Comparison of ENCODE assay signal across 15 cellular contexts in the genomic region with DNA sequence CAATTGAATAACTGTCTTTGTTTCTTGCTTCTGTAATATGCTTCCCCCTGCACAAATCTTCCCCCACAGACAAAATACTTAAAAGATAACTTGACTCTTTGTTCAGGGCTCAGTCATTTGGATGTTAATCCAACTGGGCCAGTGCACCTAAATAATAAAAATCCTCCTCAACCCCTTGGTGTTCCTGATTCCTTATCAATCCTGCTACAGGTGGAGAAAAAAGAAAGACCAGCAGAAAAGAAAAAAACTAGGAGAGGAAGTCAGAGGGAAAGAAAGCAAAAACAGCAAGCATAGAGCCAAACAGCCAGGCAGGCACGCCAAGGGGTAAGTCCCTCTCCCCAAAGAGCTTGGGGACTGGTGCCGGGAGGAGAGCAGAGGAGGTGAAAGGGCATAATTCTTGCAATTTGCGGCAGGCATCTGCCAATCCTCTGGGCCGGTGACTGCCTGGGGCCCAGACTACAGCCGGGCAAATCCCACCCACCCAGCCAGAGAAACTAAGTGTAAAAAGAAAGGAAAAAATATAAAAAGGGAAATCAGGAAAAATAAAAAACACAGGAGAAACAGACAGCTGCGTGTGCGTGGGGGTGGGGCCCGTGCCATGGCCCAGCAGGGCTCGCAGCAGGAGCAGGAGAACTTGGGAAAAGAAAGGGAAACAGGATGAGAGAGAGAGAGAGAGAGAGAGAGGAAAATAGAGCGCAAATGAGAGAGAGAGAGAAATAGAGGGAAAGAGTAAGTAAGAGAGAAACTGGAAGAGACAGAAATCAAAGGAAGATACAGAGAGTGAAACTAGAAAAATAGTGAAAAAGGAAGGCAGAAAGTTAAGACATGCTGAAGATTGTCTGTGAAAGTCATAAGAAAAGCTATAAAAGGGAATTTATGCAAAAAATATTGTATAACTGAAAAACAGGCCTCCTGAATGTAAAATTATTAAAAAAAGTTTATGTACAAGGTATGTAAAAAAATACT. TPM values are rescaled to one million over a fixed set of nuclear protein-coding genes. Genes with fewer than 3 reads are reported as not detected.
A peak's percentile ranks its signal among the peaks of the same experiment; 100 is the strongest.
DNase-seq lines count a peak whose midpoint lies in the region; ATAC-seq lines count a peak whose summit lies in the region.
"Had no signal": no experiment of that assay in that cellular context is flagged by ENCODE, and none has a peak within 500 bp of the region (broad histone marks: within the 10 kb centered on the region; RNA-seq: fewer than 3 reads in every experiment).

No MANE protein-coding gene starts in this region.

- H3K27ac ChIP-seq in caudate nucleus (ENCODE audit: low read depth, low read length) (peak overlapping the region; percentile 91), temporal lobe (ENCODE audit: low read depth, low read length) (peak overlapping the region; percentile 79)
- H3K27ac ChIP-seq: A549, SJSA1 had no signal

- ATAC-seq in naive thymus-derived CD8-positive, alpha-beta T cell, result no peak
- ATAC-seq: A549 had no signal

- H3K27ac Mint-ChIP-seq in naive thymus-derived CD8-positive, alpha-beta T cell, result peak overlapping the region in 3 of 10 donors; percentile 89 to 97 (median 97)

- peaks cover 21 to 60% (median 45%) of the 10 kb centered on the region in 3 donors for H3K36me3 Mint-ChIP-seq in naive thymus-derived CD8-positive, alpha-beta T cell

- peaks cover 39 to 55% (median 47%) of the 10 kb centered on the region in 4 donors for H3K4me1 Mint-ChIP-seq in naive thymus-derived CD8-positive, alpha-beta T cell

- POLR2A ChIA-PET in naive thymus-derived CD8-positive, alpha-beta T cell (lab: Charles Lee), result interaction anchor here (0.5 to 5.2 kb wide), 6 partner anchors 8 to 242 kb away, joined by 3 to 57 read pairs (median 20); no protein-coding TSS in a partner anchor

- H3K4me3 Mint-ChIP-seq in naive thymus-derived CD8-positive, alpha-beta T cell, result peak overlapping the region; percentile 10 to 86 (median 76)

- H3K9me3 Mint-ChIP-seq in naive thymus-derived CD8-positive, alpha-beta T cell, result peaks cover 0 to 11% (median 0%) of the 10 kb centered on the region in 9 donors

- no peaks in the 10 kb centered on the region for H3K27me3 Mint-ChIP-seq in naive thymus-derived CD8-positive, alpha-beta T cell

- DNase-seq in activated CD8-positive, alpha-beta memory T cell treated with anti-CD3 and anti-CD28 coated beads, Interleukin-2, amount 50 U/mL, for 48 hours, result peak; percentile 52
- no peak for DNase-seq in activated CD8-positive, alpha-beta memory T cell treated with anti-CD3 and anti-CD28 coated beads for 24 hours
- DNase-seq in caudate nucleus (lab: John Stamatoyannopoulos, UW) (peak in 3 of 61 donors; percentile 25 to 44 (median 30)), islet precursor cell (no peak), foreskin melanocyte (no peak)
- DNase-seq in naive thymus-derived CD8-positive, alpha-beta T cell, result no peak
- no peak for DNase-seq in central memory CD4-positive, alpha-beta T cell
- DNase-seq: NCI-H2081, NCI-H774, stomach had no signal

RNA-seq across cellular contexts. Expression of gene KLRK1, which starts 21.4 kb away (rescaled TPM):
- 100 to 1,000 TPM; 792 to 865 TPM for total RNA-seq in naive thymus-derived CD8-positive, alpha-beta T cell
- polyA plus RNA-seq in naive thymus-derived CD8-positive, alpha-beta T cell, result 100 to 1,000 TPM; 525 to 619 (median 611) TPM
- 0.25 TPM for total RNA-seq in temporal lobe
- total RNA-seq: dermis microvascular lymphatic vessel endothelial cell, HT1080, SJSA1 had no signal
- polyA plus RNA-seq: A549 had no signal

RNA-seq across cellular contexts. Expression of gene KLRC4, which starts 41.1 kb away (rescaled TPM):
- 10 to 100 TPM; 55.4 to 57.6 TPM for total RNA-seq in naive thymus-derived CD8-positive, alpha-beta T cell
- 10 to 100 TPM in 2 of 3 donors, 1 to 10 TPM in 1; 1.3 to 31.8 (median 13.6) TPM for polyA plus RNA-seq in naive thymus-derived CD8-positive, alpha-beta T cell
- 0.25 TPM for total RNA-seq in temporal lobe
- total RNA-seq: dermis microvascular lymphatic vessel endothelial cell, HT1080, SJSA1 had no signal
- polyA plus RNA-seq: A549 had no signal

RNA-seq across cellular contexts. Expression of gene KLRC3, which starts 51.9 kb away (rescaled TPM):
- 1 to 10 TPM; 3.2 to 4.6 TPM for total RNA-seq in naive thymus-derived CD8-positive, alpha-beta T cell
- 1 to 10 TPM; 2.2 to 6.4 (median 3.9) TPM for polyA plus RNA-seq in naive thymus-derived CD8-positive, alpha-beta T cell
- 1.2 TPM for total RNA-seq in temporal lobe
- total RNA-seq: dermis microvascular lymphatic vessel endothelial cell, HT1080, SJSA1 had no signal

Comparison
In these comparisons a context has a peak if more than half of its experiments do, and no peak if none do; other contexts are left out.
1. RNA of gene KLRK1, which starts 21.4 kb away (total RNA-seq): 792 to 865 TPM in naive thymus-derived CD8-positive, alpha-beta T cell; 0.25 TPM in temporal lobe (single experiment); every median in the first group is over 100 times any median in the second.
2. RNA of gene KLRC4, which starts 41.1 kb away (total RNA-seq): 55.4 to 57.6 TPM in naive thymus-derived CD8-positive, alpha-beta T cell; 0.25 TPM in temporal lobe (single experiment); every median in the first group is over 10 times any median in the second.